Comparison of ENCODE assay signal across 16 cellular contexts in the genomic region with DNA sequence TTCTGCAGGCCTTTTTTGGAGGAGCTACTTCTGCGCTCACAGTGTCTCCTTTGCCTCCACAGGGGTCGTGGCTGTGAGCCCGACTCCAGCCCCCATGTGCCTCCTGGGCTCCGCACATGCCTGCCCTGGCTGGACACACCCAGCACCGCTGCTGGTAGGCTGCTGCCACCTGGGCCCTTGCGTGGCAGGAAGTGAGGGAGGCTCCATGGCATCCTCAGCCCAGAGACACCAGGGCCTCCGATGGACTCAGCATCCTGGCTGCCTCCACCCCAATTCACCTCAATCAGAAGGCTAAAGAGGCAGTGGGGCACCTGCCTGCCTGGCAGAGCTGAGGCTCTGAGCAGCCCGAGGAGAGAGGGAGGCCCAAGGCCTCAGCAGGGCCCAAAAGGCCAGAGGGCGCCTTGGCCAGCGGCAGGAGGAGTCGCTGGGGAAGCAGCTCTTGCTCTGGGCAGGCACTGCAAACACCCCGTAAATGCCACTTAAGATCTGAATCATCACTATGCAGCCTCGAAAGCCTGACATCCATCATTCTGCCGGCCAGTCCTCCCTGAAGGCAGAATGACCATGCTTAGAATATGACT.
DNase-seq lines count a peak whose midpoint lies in the region; ATAC-seq, FAIRE-seq and TF ChIP-seq lines count a peak whose summit lies in the region.
"Had no signal": no experiment of that assay in that cellular context is flagged by ENCODE, and none has a peak within 500 bp of the region (broad histone marks: within the 10 kb centered on the region; RNA-seq: fewer than 3 reads in every experiment).

No MANE protein-coding gene starts in this region.

- no peaks in the 10 kb centered on the region for H4K20me1 ChIP-seq in BLaER1

- H3K4me3 ChIP-seq in BLaER1: no peak overlapping the region
- H3K4me3 ChIP-seq: SK-N-MC had no signal

- H3K27ac ChIP-seq in BLaER1: no peak overlapping the region
- H3K27ac ChIP-seq: SK-N-MC had no signal

- peak; percentile 63 for DNase-seq in H54 (ENCODE audit: insufficient read length, low spot score)
- peak; percentile 65 for DNase-seq in amniotic epithelial cell (ENCODE audit: low read depth)
- DNase-seq in renal cortical epithelial cell (ENCODE audit: low read depth): peak; percentile 8
- DNase-seq: COR-L47, DMS153, H9, NCI-H1092, NCI-H345, NCI-H526 treated with DMSO at 0.1 percent for 48 hours, OCI-M1 had no signal

- ATAC-seq in HG03469 (IDR thresholded peaks at IDR 0.05; ENCODE audit: unreplicated experiment) (no peak), HG02759 (IDR thresholded peaks at IDR 0.05; ENCODE audit: unreplicated experiment) (no peak), GM18867 (IDR thresholded peaks at IDR 0.05; ENCODE audit: unreplicated experiment) (no peak)

- peak overlapping the region; percentile 13; the same call in 1 of the 2 replicates for H3K4me2 ChIP-seq in BLaER1

- H3K9me3 ChIP-seq in BLaER1: peaks cover 5% of the 10 kb centered on the region; the same call in 1 of the 2 replicates

- FAIRE-seq in H54 (lab: Jason Lieb, UNC): no peak
- FAIRE-seq: GM18507 had no signal

- no peaks in the 10 kb centered on the region for H3K36me3 ChIP-seq in BLaER1

- no peak for TF ChIP-seq POLR2A in H54 (IDR thresholded peaks at IDR 0.05; ENCODE audit: low read depth, low read length)

- H3K4me1 ChIP-seq in BLaER1: peaks cover 52% of the 10 kb centered on the region

- no peaks in the 10 kb centered on the region for H3K27me3 ChIP-seq in BLaER1

- no peak overlapping the region for H3K9ac ChIP-seq in BLaER1

Comparison
In these comparisons a context has a peak if more than half of its experiments do, and no peak if none do; other contexts are left out.
1. DNase-seq: peak in every context shown above with its lines; median percentile 65 in amniotic epithelial cell; 63 in H54; 8 in renal cortical epithelial cell.